ENCODE assay signal across 1 cellular context in the genomic region with DNA sequence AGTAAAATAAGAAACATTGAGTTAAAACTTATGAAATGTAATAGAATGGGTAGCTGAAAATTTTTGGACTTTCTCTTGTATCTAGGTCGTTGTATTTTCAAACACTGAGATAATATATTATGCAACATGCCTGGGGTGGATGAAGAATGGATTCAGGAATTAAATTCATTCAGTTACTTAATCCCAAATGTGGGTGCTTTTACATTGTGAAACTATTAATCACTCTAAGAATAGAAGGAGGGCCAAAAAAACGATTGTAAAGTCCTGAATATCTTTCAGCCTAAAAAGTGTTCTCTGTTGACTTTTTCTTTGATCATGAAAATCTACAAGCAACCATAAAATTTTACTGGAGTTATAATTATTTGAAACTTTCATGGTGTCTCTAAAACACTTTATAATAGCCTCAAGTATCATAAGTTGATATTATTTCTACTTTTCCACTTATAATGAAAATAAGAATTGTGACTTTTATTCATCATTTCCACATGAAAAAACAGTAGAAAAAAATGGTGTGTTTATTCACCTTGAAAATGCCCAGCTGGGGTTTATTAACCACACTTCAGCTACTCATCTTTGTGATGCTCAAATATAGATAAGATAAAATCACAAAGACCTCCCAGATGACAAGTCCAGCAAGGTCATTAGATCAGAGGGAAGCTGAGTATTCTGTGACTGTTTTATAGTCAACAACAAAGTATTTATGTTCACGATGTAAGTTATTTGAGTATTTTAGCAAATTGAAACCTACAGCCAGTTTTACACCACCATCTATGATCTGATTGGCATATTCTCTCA.
TF ChIP-seq lines count a peak whose summit lies in the region.

No MANE protein-coding gene starts in this region.

TF ChIP-seq in SK-N-SH treated with all-trans-retinoic acid at 6 μM for 48 hours, 23 proteins besides CTCF, POLR2A, EP300 and RAD21 (continued from another document):
- TF ChIP-seq, protein P1, sequence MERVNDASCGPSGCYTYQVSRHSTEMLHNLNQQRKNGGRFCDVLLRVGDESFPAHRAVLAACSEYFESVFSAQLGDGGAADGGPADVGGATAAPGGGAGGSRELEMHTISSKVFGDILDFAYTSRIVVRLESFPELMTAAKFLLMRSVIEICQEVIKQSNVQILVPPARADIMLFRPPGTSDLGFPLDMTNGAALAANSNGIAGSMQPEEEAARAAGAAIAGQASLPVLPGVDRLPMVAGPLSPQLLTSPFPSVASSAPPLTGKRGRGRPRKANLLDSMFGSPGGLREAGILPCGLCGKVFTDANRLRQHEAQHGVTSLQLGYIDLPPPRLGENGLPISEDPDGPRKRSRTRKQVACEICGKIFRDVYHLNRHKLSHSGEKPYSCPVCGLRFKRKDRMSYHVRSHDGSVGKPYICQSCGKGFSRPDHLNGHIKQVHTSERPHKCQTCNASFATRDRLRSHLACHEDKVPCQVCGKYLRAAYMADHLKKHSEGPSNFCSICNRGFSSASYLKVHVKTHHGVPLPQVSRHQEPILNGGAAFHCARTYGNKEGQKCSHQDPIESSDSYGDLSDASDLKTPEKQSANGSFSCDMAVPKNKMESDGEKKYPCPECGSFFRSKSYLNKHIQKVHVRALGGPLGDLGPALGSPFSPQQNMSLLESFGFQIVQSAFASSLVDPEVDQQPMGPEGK (CRISPR knock-in tag; IDR thresholded peaks at IDR 0.05; ENCODE audit: borderline replicate concordance) = no peak
- TF ChIP-seq, protein P2, sequence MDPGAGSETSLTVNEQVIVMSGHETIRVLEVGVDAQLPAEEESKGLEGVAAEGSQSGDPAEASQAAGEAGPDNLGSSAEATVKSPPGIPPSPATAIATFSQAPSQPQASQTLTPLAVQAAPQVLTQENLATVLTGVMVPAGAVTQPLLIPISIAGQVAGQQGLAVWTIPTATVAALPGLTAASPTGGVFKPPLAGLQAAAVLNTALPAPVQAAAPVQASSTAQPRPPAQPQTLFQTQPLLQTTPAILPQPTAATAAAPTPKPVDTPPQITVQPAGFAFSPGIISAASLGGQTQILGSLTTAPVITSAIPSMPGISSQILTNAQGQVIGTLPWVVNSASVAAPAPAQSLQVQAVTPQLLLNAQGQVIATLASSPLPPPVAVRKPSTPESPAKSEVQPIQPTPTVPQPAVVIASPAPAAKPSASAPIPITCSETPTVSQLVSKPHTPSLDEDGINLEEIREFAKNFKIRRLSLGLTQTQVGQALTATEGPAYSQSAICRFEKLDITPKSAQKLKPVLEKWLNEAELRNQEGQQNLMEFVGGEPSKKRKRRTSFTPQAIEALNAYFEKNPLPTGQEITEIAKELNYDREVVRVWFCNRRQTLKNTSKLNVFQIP (CRISPR knock-in tag; IDR thresholded peaks at IDR 0.05; ENCODE audit: borderline replicate concordance, low read depth) = no peak
- no peak for TF ChIP-seq PPARA (CRISPR knock-in tag; IDR thresholded peaks at IDR 0.05; ENCODE audit: borderline replicate concordance)
- no peak for TF ChIP-seq ARNTL (CRISPR knock-in tag; IDR thresholded peaks at IDR 0.05; ENCODE audit: borderline replicate concordance, low read depth)
- TF ChIP-seq OSR1 (CRISPR knock-in tag; IDR thresholded peaks at IDR 0.05) = no peak
- TF ChIP-seq, protein P3, sequence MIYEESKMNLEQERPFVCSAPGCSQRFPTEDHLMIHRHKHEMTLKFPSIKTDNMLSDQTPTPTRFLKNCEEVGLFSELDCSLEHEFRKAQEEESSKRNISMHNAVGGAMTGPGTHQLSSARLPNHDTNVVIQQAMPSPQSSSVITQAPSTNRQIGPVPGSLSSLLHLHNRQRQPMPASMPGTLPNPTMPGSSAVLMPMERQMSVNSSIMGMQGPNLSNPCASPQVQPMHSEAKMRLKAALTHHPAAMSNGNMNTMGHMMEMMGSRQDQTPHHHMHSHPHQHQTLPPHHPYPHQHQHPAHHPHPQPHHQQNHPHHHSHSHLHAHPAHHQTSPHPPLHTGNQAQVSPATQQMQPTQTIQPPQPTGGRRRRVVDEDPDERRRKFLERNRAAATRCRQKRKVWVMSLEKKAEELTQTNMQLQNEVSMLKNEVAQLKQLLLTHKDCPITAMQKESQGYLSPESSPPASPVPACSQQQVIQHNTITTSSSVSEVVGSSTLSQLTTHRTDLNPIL (CRISPR knock-in tag; IDR thresholded peaks at IDR 0.05; ENCODE audit: low read depth) = no peak
- TF ChIP-seq BACH2 (CRISPR knock-in tag; IDR thresholded peaks at IDR 0.05; ENCODE audit: borderline replicate concordance) = no peak
- TF ChIP-seq ZFP30 (CRISPR knock-in tag; IDR thresholded peaks at IDR 0.05) = no peak
- peak; percentile 89; the same call in 1 of the 2 replicates for TF ChIP-seq TCF4 (CRISPR knock-in tag; IDR thresholded peaks at IDR 0.05; ENCODE audit: borderline replicate concordance)
